Comparison of ENCODE assay signal across 17 cellular contexts in the genomic region with DNA sequence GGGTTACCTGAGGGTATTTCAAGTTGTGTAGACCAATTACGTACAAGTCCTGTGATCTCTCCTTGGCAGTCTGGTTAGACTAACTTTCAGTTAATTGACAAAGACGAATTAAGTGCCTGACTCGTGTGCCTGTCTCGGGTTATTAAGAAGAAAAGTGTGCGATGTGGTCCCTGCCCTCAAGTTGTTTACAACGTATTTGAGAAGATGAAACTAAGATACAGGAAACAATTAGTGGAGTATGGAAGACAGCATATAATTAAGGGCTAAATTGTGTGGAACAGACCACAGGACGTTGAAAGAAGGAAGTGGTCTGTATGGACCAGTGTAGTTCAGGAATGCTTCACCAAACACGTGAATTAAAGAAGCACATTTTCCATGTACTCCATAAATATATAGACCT.
"Had no signal": no experiment of that assay in that cellular context is flagged by ENCODE, and none has a peak within 500 bp of the region (broad histone marks: within the 10 kb centered on the region; RNA-seq: fewer than 3 reads in every experiment).

No MANE protein-coding gene starts in this region.

- DNase-seq: activated CD4-positive, alpha-beta T cell treated with anti-CD3 and anti-CD28 coated beads for 1 hour; activated CD8-positive, alpha-beta memory T cell treated with anti-CD3 and anti-CD28 coated beads for 24 hours; activated CD8-positive, alpha-beta memory T cell treated with anti-CD3 and anti-CD28 coated beads, Interleukin-2, amount 50 U/mL, for 48 hours; activated gamma-delta T cell; activated T-cell treated with anti-CD3 and anti-CD28 coated beads, Interleukin-2, amount 50 U/mL, for 72 hours; adrenal gland; dermis blood vessel endothelial cell; effector memory CD4-positive, alpha-beta T cell; immature natural killer cell; spleen; stimulated activated CD4-positive, alpha-beta T cell treated with anti-CD3 and anti-CD28 coated beads, Interleukin-4, amount 100 ng/mL, for 4 hours; upper lobe of right lung had no signal

- H3K36me3 ChIP-seq: adrenal gland, cardiac muscle cell, esophagus muscularis mucosa, spleen, thoracic aorta, upper lobe of right lung had no signal

- H3K4me3 ChIP-seq: adrenal gland, cardiac muscle cell, esophagus muscularis mucosa, spleen, thoracic aorta, upper lobe of right lung had no signal

- H3K4me1 ChIP-seq: adrenal gland, esophagus muscularis mucosa, spleen, upper lobe of right lung had no signal

- H3K27me3 ChIP-seq: adrenal gland, cardiac muscle cell, spleen, upper lobe of right lung had no signal

- ATAC-seq: activated naive CD4-positive, alpha-beta T cell treated with anti-CD3 and anti-CD28 coated beads, Interleukin-2, amount 50 U/mL, for 72 hours; activated T-cell treated with anti-CD3 and anti-CD28 coated beads, Interleukin-2, amount 50 U/mL, for 72 hours; stimulated activated memory B cell treated with anti-CD40 and anti-IgM and Interleukin-4, amounts not matched to agents 10 μg/mL and 1 μg/mL and 100 μg/mL, for 72 hours; upper lobe of right lung had no signal

- H3K27ac ChIP-seq: adrenal gland, cardiac muscle cell, esophagus muscularis mucosa, spleen, thoracic aorta, upper lobe of right lung had no signal
